ENCODE assay signal across 20 cellular contexts in genomic region chr4:111178231-111178630, GRCh38.
DNase-seq lines count a peak whose midpoint lies in the region; FAIRE-seq and TF ChIP-seq lines count a peak whose summit lies in the region.
"Had no signal": no experiment of that assay in that cellular context is flagged by ENCODE, and none has a peak within 500 bp of the region (broad histone marks: within the 10 kb centered on the region; RNA-seq: fewer than 3 reads in every experiment).

No MANE protein-coding gene starts in this region.

- H3K79me2 ChIP-seq in PC-9 (ENCODE audit: low read depth): no peaks in the 10 kb centered on the region

- H3K9me2 ChIP-seq in PC-9 (ENCODE audit: insufficient read depth): no peaks in the 10 kb centered on the region

- intact Hi-C loops in PC-9 (cut with micrococcal nuclease; ENCODE audit: unreplicated experiment): no loop called here

- H3K27me3 ChIP-seq in SJSA1 (replicated peaks): no peaks in the 10 kb centered on the region
- no peaks in the 10 kb centered on the region for H3K27me3 ChIP-seq in PC-9 (ENCODE audit: insufficient read depth, low read depth)
- H3K27me3 ChIP-seq: BLaER1 treated with 17β-estradiol and CSF1 and Interleukin-3, amounts not matched to agents 10 nM and 100 nM had no signal

- peak; percentile 90 for FAIRE-seq in endometrium (lab: Jason Lieb, UNC)
- FAIRE-seq: A549, D721Med, G401.6, GM12891, GM19239 had no signal

- POLR2A ChIA-PET in PC-9 (lab: Charles Lee; ENCODE audit: unreplicated experiment): interaction anchor here (0.7 kb wide), 1 partner anchor 99 kb away, joined by 3 read pairs; no protein-coding TSS in a partner anchor

- H3F3A ChIP-seq in PC-9 (ENCODE audit: insufficient read depth, low read depth): no peaks in the 10 kb centered on the region

- H3K4me3 ChIP-seq in SJSA1 (no peak overlapping the region), PC-9 (no peak overlapping the region)
- H3K4me3 ChIP-seq: A549; BLaER1 treated with 17β-estradiol and CSF1 and Interleukin-3, amounts not matched to agents 10 nM and 100 nM had no signal

- no peak overlapping the region for H2AFZ ChIP-seq in PC-9

- H3K9me3 ChIP-seq in SJSA1 (replicated peaks): no peaks in the 10 kb centered on the region
- no peaks in the 10 kb centered on the region for H3K9me3 ChIP-seq in PC-9 (ENCODE audit: insufficient read depth, low read depth)
- H3K9me3 ChIP-seq: A549, Caco-2 had no signal

- H3K36me3 ChIP-seq in SJSA1 (no peaks in the 10 kb centered on the region), PC-9 (ENCODE audit: low read depth) (no peaks in the 10 kb centered on the region)
- H3K36me3 ChIP-seq: BLaER1 treated with 17β-estradiol and CSF1 and Interleukin-3, amounts not matched to agents 10 nM and 100 nM had no signal

- H3K27ac ChIP-seq in SJSA1: peak overlapping the region; percentile 57
- H3K27ac ChIP-seq in PC-9: no peak overlapping the region
- H3K27ac ChIP-seq: 22Rv1; A549; BLaER1 treated with 17β-estradiol and CSF1 and Interleukin-3, amounts not matched to agents 10 nM and 100 nM; C4-2B had no signal

- CTCF ChIA-PET in PC-9 (lab: Charles Lee): no interaction called here

- H4K20me1 ChIP-seq in PC-9 (ENCODE audit: insufficient read depth): no peaks in the 10 kb centered on the region
- H4K20me1 ChIP-seq: BLaER1 treated with 17β-estradiol and CSF1 and Interleukin-3, amounts not matched to agents 10 nM and 100 nM had no signal

- H3K4me1 ChIP-seq in SJSA1 (replicated peaks) (peaks cover 23% of the 10 kb centered on the region), PC-9 (replicated peaks; ENCODE audit: insufficient read depth) (no peaks in the 10 kb centered on the region)
- H3K4me1 ChIP-seq: A549; BLaER1 treated with 17β-estradiol and CSF1 and Interleukin-3, amounts not matched to agents 10 nM and 100 nM; Caco-2 had no signal

- no peak overlapping the region for H3K4me2 ChIP-seq in PC-9
- H3K4me2 ChIP-seq: A549; BLaER1 treated with 17β-estradiol and CSF1 and Interleukin-3, amounts not matched to agents 10 nM and 100 nM had no signal

- peak; percentile 3 for DNase-seq in OCI-M1 (lab: John Stamatoyannopoulos, UW)
- DNase-seq in SJSA1 (ENCODE audit: low read depth in 1 of 2, low spot score in 2 of 2): peak; percentile 52 to 67
- no peak for DNase-seq in PC-9
- DNase-seq in NCI-H146 (lab: John Stamatoyannopoulos, UW): no peak
- DNase-seq: AML-193; Caco-2; Calu3; CD4-positive, alpha-beta T cell; CD8-positive, alpha-beta T cell; DMS79 treated with DMSO at 0.1 percent for 48 hours; GF-D8 had no signal

- no peak for TF ChIP-seq CTCF in PC-9 (conservative IDR thresholded peaks at IDR 0.05)

- BruUV-seq in PC-9 (replicated peaks; lab: Mats Ljungman, UMichigan): no TSS peak

Comparison
In these comparisons a context has a peak if more than half of its experiments do, and no peak if none do; other contexts are left out.
1. DNase-seq: peak in OCI-M1 (single experiment) and SJSA1 (2 of 2); none in PC-9 (0 of 2) and NCI-H146 (single experiment).